23 cellular contexts compared by ENCODE assay signal in the genomic region with DNA sequence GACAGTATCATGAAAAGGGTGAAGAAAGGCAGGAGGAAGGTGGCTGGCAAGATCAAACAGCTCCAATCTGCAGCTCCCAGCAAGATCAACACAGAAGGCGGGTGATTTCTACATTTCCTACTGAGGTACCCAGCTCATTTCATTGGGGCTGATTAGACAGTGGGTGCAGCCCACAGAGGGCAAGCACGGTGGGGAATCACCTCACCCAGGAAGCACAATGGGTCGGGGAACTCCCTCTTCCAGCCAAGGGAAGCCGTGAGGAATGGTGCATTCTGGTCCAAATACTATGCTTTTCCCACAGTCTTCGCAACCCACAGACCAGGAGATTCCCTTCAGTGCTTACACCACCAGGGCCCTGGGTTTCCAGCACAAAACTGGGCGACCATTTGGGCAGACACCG.
DNase-seq lines count a peak whose midpoint lies in the region; ATAC-seq, FAIRE-seq and TF ChIP-seq lines count a peak whose summit lies in the region.
"Had no signal": no experiment of that assay in that cellular context is flagged by ENCODE, and none has a peak within 500 bp of the region (broad histone marks: within the 10 kb centered on the region; RNA-seq: fewer than 3 reads in every experiment).

No MANE protein-coding gene starts in this region.

- TF ChIP-seq CTCF in H1 (IDR thresholded peaks at IDR 0.05; ENCODE audit: control extremely low read depth in 1 of 3, insufficient read depth in 1 of 3, low read depth in 1 of 3, low read length in 3 of 3) = no peak
- TF ChIP-seq CTCF in nephron progenitor cell (IDR thresholded peaks at IDR 0.05) = no peak
- no peak for TF ChIP-seq CTCF in Calu3 (IDR thresholded peaks at IDR 0.05; ENCODE audit: unreplicated experiment)
- no peak for TF ChIP-seq CTCF in pancreas (IDR thresholded peaks at IDR 0.05)

- peak overlapping the region in 1 of 2 experiments; percentile 8; a peak in 2 of 4 replicates for H3K4me2 ChIP-seq in H1 (ENCODE audit: insufficient read depth in 1 of 2, low read depth in 2 of 2, low read length in 2 of 2)
- H3K4me2 ChIP-seq: A549 had no signal

- H3K4ac ChIP-seq in H1 (replicated peaks; ENCODE audit: insufficient read length, low read depth, low read length) = no peak overlapping the region

- TF ChIP-seq EP300 in H1 (IDR thresholded peaks at IDR 0.05; ENCODE audit: borderline replicate concordance in 1 of 2, low read depth in 2 of 2, low read length in 2 of 2) = no peak

- peaks cover 5% of the 10 kb centered on the region for H3K4me1 Mint-ChIP-seq in activated naive CD4-positive, alpha-beta T cell treated with anti-CD3 and anti-CD28 coated beads for 36 hours (ENCODE audit: low read depth)
- H3K4me1 Mint-ChIP-seq in activated naive CD4-positive, alpha-beta T cell treated with anti-CD3 and anti-CD28 coated beads, Interleukin-2, amount 10 ng/mL, durations not matched to agents 7 days and 5 days = no peaks in the 10 kb centered on the region
- H3K4me1 Mint-ChIP-seq in T-helper 17 cell = peaks cover 3% of the 10 kb centered on the region
- H3K4me1 Mint-ChIP-seq in nephron progenitor cell = peaks cover 6% of the 10 kb centered on the region
- H3K4me1 Mint-ChIP-seq in Calu3 (ENCODE audit: low read depth, unreplicated experiment) = no peaks in the 10 kb centered on the region

- no peak for FAIRE-seq in H1 (lab: Jason Lieb, UNC)
- no peak for FAIRE-seq in pancreas (lab: Jason Lieb, UNC)
- FAIRE-seq: A549, GM12892, GM18507, HTR-8/SVneo had no signal

- no peak overlapping the region for H3K18ac ChIP-seq in H1 (ENCODE audit: extremely low read depth, low read length)

- WGBS in H1 (ENCODE audit: extremely low coverage in 1 of 2, insufficient coverage in 1 of 2, insufficient read length in 1 of 2, insufficient replicate concordance in 2 of 2, low coverage in 1 of 2, low lambda C conversion rate in 2 of 2, missing lambda C conversion rate in 1 of 2), 2 experiments = 84% methylated on average over 7 of the region's 7 CpGs; no CpG with 5 or more reads in 1 of the 2 experiments
- 90 to 93% methylated on average over 7 of the region's 7 CpGs for WGBS in pancreas, 2 donors

- H2BK20ac ChIP-seq in H1 (ENCODE audit: low read length) = no peak overlapping the region

- POLR2A ChIA-PET in H1 (lab: Charles Lee; ENCODE audit: partially characterized antibody) = interaction anchor here (1.4 kb wide), 1 partner anchor 11 kb away, joined by 3 read pairs; no protein-coding TSS in a partner anchor

- H3K36me3 Mint-ChIP-seq in activated naive CD4-positive, alpha-beta T cell treated with anti-CD3 and anti-CD28 coated beads for 36 hours (ENCODE audit: low read depth) = peaks cover 23% of the 10 kb centered on the region
- peaks cover 22% of the 10 kb centered on the region for H3K36me3 Mint-ChIP-seq in activated naive CD4-positive, alpha-beta T cell treated with anti-CD3 and anti-CD28 coated beads, Interleukin-2, amount 10 ng/mL, durations not matched to agents 7 days and 5 days
- H3K36me3 Mint-ChIP-seq in T-helper 17 cell (ENCODE audit: low read depth) = peaks cover under 1% of the 10 kb centered on the region
- H3K36me3 Mint-ChIP-seq in nephron progenitor cell (ENCODE audit: low read depth) = peaks cover 42% of the 10 kb centered on the region
- peaks cover 4% of the 10 kb centered on the region for H3K36me3 Mint-ChIP-seq in Calu3 (ENCODE audit: insufficient read depth, unreplicated experiment)

- H3K27me3 Mint-ChIP-seq in activated naive CD4-positive, alpha-beta T cell treated with anti-CD3 and anti-CD28 coated beads for 36 hours (ENCODE audit: low read depth) = no peaks in the 10 kb centered on the region
- H3K27me3 Mint-ChIP-seq in activated naive CD4-positive, alpha-beta T cell treated with anti-CD3 and anti-CD28 coated beads, Interleukin-2, amount 10 ng/mL, durations not matched to agents 7 days and 5 days = no peaks in the 10 kb centered on the region
- no peaks in the 10 kb centered on the region for H3K27me3 Mint-ChIP-seq in T-helper 17 cell
- H3K27me3 Mint-ChIP-seq in nephron progenitor cell (ENCODE audit: low read depth, poor library complexity) = peaks cover 2% of the 10 kb centered on the region
- no peaks in the 10 kb centered on the region for H3K27me3 Mint-ChIP-seq in Calu3 (ENCODE audit: unreplicated experiment)
- H3K27me3 Mint-ChIP-seq: CD4-positive, alpha-beta T cell had no signal

- H3K9ac ChIP-seq in H1 (replicated peaks in 1 of 4; ENCODE audit: extremely low read depth in 1 of 4, low read depth in 3 of 4, low read length in 3 of 4) = no peak overlapping the region

- H3K14ac ChIP-seq in H1 (ENCODE audit: insufficient read length) = no peak overlapping the region

- H3K23me2 ChIP-seq in H1 (ENCODE audit: low read depth, low read length) = peaks cover 21% of the 10 kb centered on the region; the same call in 1 of the 2 replicates

- ATAC-seq in T-helper 17 cell = peak; percentile 70
- no peak for ATAC-seq in pancreas
- ATAC-seq: A549, HCT116 had no signal

- no peak overlapping the region for H3K4me3 Mint-ChIP-seq in activated naive CD4-positive, alpha-beta T cell treated with anti-CD3 and anti-CD28 coated beads for 36 hours
- no peak overlapping the region for H3K4me3 Mint-ChIP-seq in activated naive CD4-positive, alpha-beta T cell treated with anti-CD3 and anti-CD28 coated beads, Interleukin-2, amount 10 ng/mL, durations not matched to agents 7 days and 5 days
- H3K4me3 Mint-ChIP-seq in T-helper 17 cell = no peak overlapping the region
- H3K4me3 Mint-ChIP-seq in nephron progenitor cell = no peak overlapping the region
- no peak overlapping the region for H3K4me3 Mint-ChIP-seq in Calu3 (ENCODE audit: low read depth, unreplicated experiment)
- H3K4me3 Mint-ChIP-seq: CD4-positive, alpha-beta T cell; HFFc6 had no signal

- H4K8ac ChIP-seq in H1 (ENCODE audit: extremely low read depth, insufficient read depth, low read length) = no peak overlapping the region

- H3K36me3 ChIP-seq in H1 (ENCODE audit: control insufficient read depth in 2 of 4, insufficient read depth in 4 of 4, low read length in 3 of 4) = no peaks in the 10 kb centered on the region; a peak in 1 of 8 replicates
- no peaks in the 10 kb centered on the region for H3K36me3 ChIP-seq in pancreas

- peaks cover 0 to 16% (median 7%) of the 10 kb centered on the region in 4 experiments; a peak in 3 of 7 replicates for H3K4me1 ChIP-seq in H1 (replicated peaks in 1 of 4; ENCODE audit: control insufficient read depth in 3 of 4, insufficient read depth in 4 of 4, low read length in 3 of 4)
- H3K4me1 ChIP-seq in pancreas = no peaks in the 10 kb centered on the region
- H3K4me1 ChIP-seq: A549, Caco-2 had no signal

- H3K79me2 ChIP-seq in H1 (ENCODE audit: control insufficient read depth in 1 of 2, insufficient read depth in 2 of 2, low read length in 2 of 2) = peaks cover 14 to 77% of the 10 kb centered on the region in 2 experiments

- no peak overlapping the region for H3K23ac ChIP-seq in H1 (ENCODE audit: insufficient read length)

- no peak overlapping the region for H2BK15ac ChIP-seq in H1 (ENCODE audit: low read length)

- no peaks in the 10 kb centered on the region for H3K9me3 ChIP-seq in T-helper 17 cell (ENCODE audit: control insufficient read depth, low read length, poor library complexity, severe bottlenecking)
- no peaks in the 10 kb centered on the region; a peak in 1 of 4 replicates for H3K9me3 ChIP-seq in H1 (ENCODE audit: insufficient read depth in 2 of 2, low read depth in 1 of 2, low read length in 1 of 2)
- H3K9me3 ChIP-seq in pancreas = no peaks in the 10 kb centered on the region

- H2BK12ac ChIP-seq in H1 (ENCODE audit: low read depth, low read length) = no peak overlapping the region

- no peak overlapping the region for H3K27ac Mint-ChIP-seq in activated naive CD4-positive, alpha-beta T cell treated with anti-CD3 and anti-CD28 coated beads for 36 hours
- H3K27ac Mint-ChIP-seq in activated naive CD4-positive, alpha-beta T cell treated with anti-CD3 and anti-CD28 coated beads, Interleukin-2, amount 10 ng/mL, durations not matched to agents 7 days and 5 days = no peak overlapping the region
- H3K27ac Mint-ChIP-seq in T-helper 17 cell = no peak overlapping the region
- peak overlapping the region; percentile 18 for H3K27ac Mint-ChIP-seq in nephron progenitor cell
- no peak overlapping the region for H3K27ac Mint-ChIP-seq in Calu3 (ENCODE audit: unreplicated experiment)
- H3K27ac Mint-ChIP-seq: CD4-positive, alpha-beta T cell; HFFc6 had no signal

- no peak overlapping the region for H4K5ac ChIP-seq in H1 (ENCODE audit: insufficient read length, low read depth, low read length)

- H3K4me3 ChIP-seq in H1 (ENCODE audit: extremely low read depth in 1 of 4, insufficient read depth in 2 of 4, low read depth in 3 of 4, low read length in 4 of 4) (no peak overlapping the region), pancreas (no peak overlapping the region)
- H3K4me3 ChIP-seq: A549 had no signal

- no peak for TF ChIP-seq POLR2A in H1 (IDR thresholded peaks at IDR 0.05; ENCODE audit: control extremely low read depth in 1 of 2, low read depth in 2 of 2, low read length in 2 of 2)

- intact Hi-C loops in activated naive CD4-positive, alpha-beta T cell treated with anti-CD3 and anti-CD28 coated beads for 36 hours (cut with micrococcal nuclease) = no loop called here
- intact Hi-C loops in Calu3 (cut with micrococcal nuclease; ENCODE audit: unreplicated experiment) (no loop called here), pancreas (cut with DNase I) (no loop called here)

- TF ChIP-seq RAD21 in H1 (IDR thresholded peaks at IDR 0.05 in 1 of 2, conservative IDR thresholded peaks at IDR 0.05 in 1 of 2; ENCODE audit: low read depth in 2 of 2, low read length in 2 of 2) = no peak

- no peak overlapping the region for H4K91ac ChIP-seq in H1 (replicated peaks; ENCODE audit: insufficient read length, low read length)

- peak; percentile 30 for DNase-seq in activated naive CD4-positive, alpha-beta T cell treated with anti-CD3 and anti-CD28 coated beads for 36 hours
- no peak for DNase-seq in activated naive CD4-positive, alpha-beta T cell treated with anti-CD3 and anti-CD28 coated beads, Interleukin-2, amount 10 ng/mL, durations not matched to agents 7 days and 5 days
- no peak for DNase-seq in T-helper 17 cell
- DNase-seq in H1 (ENCODE audit: low read depth in 1 of 2, low spot score in 2 of 2) = no peak
- no peak for DNase-seq in nephron progenitor cell
- no peak for DNase-seq in activated CD4-positive, alpha-beta T cell treated with anti-CD3 and anti-CD28 coated beads for 1 hour
- no peak for DNase-seq in Calu3
- DNase-seq in pancreas = no peak
- DNase-seq: AML-193; Caco-2; CD4-positive, alpha-beta T cell; DMS153; DMS79; GDM1; HFFc6; IMR-90 had no signal

- H2AK5ac ChIP-seq in H1 (ENCODE audit: low read depth, low read length) = no peak overlapping the region

- H2AFZ ChIP-seq in H1 (ENCODE audit: low read length) = no peak overlapping the region

- H2BK5ac ChIP-seq in H1 (ENCODE audit: low read depth, low read length) = no peak overlapping the region

- H3K27ac ChIP-seq in H1 (ENCODE audit: low read depth, low read length) = peak overlapping the region; percentile 54; the same call in 1 of the 2 replicates
- no peak overlapping the region for H3K27ac ChIP-seq in pancreas
- H3K27ac ChIP-seq: 22Rv1, A549, C4-2B had no signal

- H3K56ac ChIP-seq in H1 (replicated peaks; ENCODE audit: insufficient read length, low read depth, low read length) = no peak overlapping the region

- H3K27me3 ChIP-seq in H1 (replicated peaks in 1 of 4; ENCODE audit: control insufficient read depth in 3 of 4, extremely low read depth in 1 of 4, insufficient read depth in 3 of 4, low read length in 3 of 4) (no peaks in the 10 kb centered on the region; a peak in 1 of 7 replicates), pancreas (no peaks in the 10 kb centered on the region)

- peaks cover 12% of the 10 kb centered on the region for H3K9me3 Mint-ChIP-seq in activated naive CD4-positive, alpha-beta T cell treated with anti-CD3 and anti-CD28 coated beads for 36 hours
- H3K9me3 Mint-ChIP-seq in activated naive CD4-positive, alpha-beta T cell treated with anti-CD3 and anti-CD28 coated beads, Interleukin-2, amount 10 ng/mL, durations not matched to agents 7 days and 5 days = peaks cover 18% of the 10 kb centered on the region
- peaks cover 33% of the 10 kb centered on the region for H3K9me3 Mint-ChIP-seq in nephron progenitor cell
- peaks cover 8% of the 10 kb centered on the region for H3K9me3 Mint-ChIP-seq in Calu3 (ENCODE audit: low read depth, unreplicated experiment)
- H3K9me3 Mint-ChIP-seq: CD4-positive, alpha-beta T cell had no signal

- no peak overlapping the region for H2BK120ac ChIP-seq in H1 (replicated peaks; ENCODE audit: low read depth, low read length)

- no TSS peak for BruUV-seq in Calu3 (replicated peaks; lab: Mats Ljungman, UMichigan)

- H4K20me1 ChIP-seq in H1 (replicated peaks in 1 of 2; ENCODE audit: control insufficient read depth in 1 of 2, insufficient read depth in 2 of 2, low read length in 2 of 2) = peaks cover 9 to 26% of the 10 kb centered on the region in 2 experiments

- peaks cover 35% of the 10 kb centered on the region for H3K79me1 ChIP-seq in H1 (ENCODE audit: low read depth, low read length)

- CTCF ChIA-PET in activated naive CD4-positive, alpha-beta T cell treated with anti-CD3 and anti-CD28 coated beads for 36 hours (lab: Charles Lee) = no interaction called here
- CTCF ChIA-PET in activated naive CD4-positive, alpha-beta T cell treated with anti-CD3 and anti-CD28 coated beads, Interleukin-2, amount 10 ng/mL, durations not matched to agents 7 days and 5 days (lab: Charles Lee) = no interaction called here
- CTCF ChIA-PET in H1 (lab: Charles Lee; ENCODE audit: partially characterized antibody) (interaction anchor here (0.6 to 3.2 kb wide), 8 partner anchors 9 to 860 kb away, joined by 3 to 10 read pairs (median 4); no protein-coding TSS in a partner anchor), Calu3 (lab: Charles Lee) (no interaction called here)
